6 cellular contexts compared by ENCODE assay signal in genomic region chr9:21334603-21334968, GRCh38. TPM values are rescaled to one million over a fixed set of nuclear protein-coding genes. Genes with fewer than 3 reads are reported as not detected.
DNase-seq lines count a peak whose midpoint lies in the region; ATAC-seq, FAIRE-seq and TF ChIP-seq lines count a peak whose summit lies in the region.

No MANE protein-coding gene starts in this region.

- intact Hi-C loops in tibial artery (cut with DNase I; ENCODE audit: low total_unique reads) = loop anchor here (10.0 kb wide), 1 partner anchor 670 kb away; the partner anchor contains the start of gene CDKN2B

- H3K4me3 ChIP-seq in OCI-LY1 (ENCODE audit: low read depth, low read length, poor library complexity, severe bottlenecking) = peak overlapping the region; percentile 72
- peak overlapping the region; percentile 71 to 99 for H3K4me3 ChIP-seq in tibial artery

- H3K9me3 ChIP-seq in OCI-LY1 (ENCODE audit: low read length) = no peaks in the 10 kb centered on the region
- H3K9me3 ChIP-seq in tibial artery = no peaks in the 10 kb centered on the region

- H3K27me3 Mint-ChIP-seq in glutamatergic neuron (ENCODE audit: unreplicated experiment) = no peaks in the 10 kb centered on the region

- peak overlapping the region; percentile 91 for H3K4me2 ChIP-seq in OCI-LY1 (ENCODE audit: low read length)

- H3K36me3 ChIP-seq in OCI-LY1 (ENCODE audit: insufficient read depth, low read length) (0 out of 2 replicates have a peak, but pooled peaks cover 13% of the 10 kb centered on the region), tibial artery (no peaks in the 10 kb centered on the region)

- TF ChIP-seq CTCF in OCI-LY1 (IDR thresholded peaks at IDR 0.05; ENCODE audit: low read length) (no peak), glutamatergic neuron (IDR thresholded peaks at IDR 0.05; ENCODE audit: partially characterized antibody, unreplicated experiment) (no peak), tibial artery (IDR thresholded peaks at IDR 0.05) (no peak)

- H3K4me1 Mint-ChIP-seq in glutamatergic neuron (ENCODE audit: low read depth, unreplicated experiment) = peaks cover 18% of the 10 kb centered on the region

- no peaks in the 10 kb centered on the region for H3F3A ChIP-seq in OCI-LY1 (ENCODE audit: insufficient read depth, low read length)

- DNase-seq in glutamatergic neuron (no peak), tibial artery (no peak), GM12892 (ENCODE audit: insufficient read length) (no peak), foreskin melanocyte (no peak)

- no peak for TF ChIP-seq POLR2A in GM12892 (IDR thresholded peaks at IDR 0.05; ENCODE audit: low read depth, low read length)

- H3K9me3 Mint-ChIP-seq in glutamatergic neuron (ENCODE audit: unreplicated experiment) = no peaks in the 10 kb centered on the region

- peak; percentile 1 for ATAC-seq in GM21717 (IDR thresholded peaks at IDR 0.05; ENCODE audit: unreplicated experiment)

- H3K4me1 ChIP-seq in OCI-LY1 (ENCODE audit: insufficient read depth, low read length, severe bottlenecking) = peaks cover 40% of the 10 kb centered on the region
- peaks cover 0 to 52% (median 32%) of the 10 kb centered on the region in 4 donors for H3K4me1 ChIP-seq in tibial artery

- no peaks in the 10 kb centered on the region for H3K36me3 Mint-ChIP-seq in glutamatergic neuron (ENCODE audit: unreplicated experiment)

- H3K9ac ChIP-seq in OCI-LY1 (ENCODE audit: low read length) = peak overlapping the region; percentile 73

- FAIRE-seq in GM12892 (lab: Jason Lieb, UNC) = no peak

- H3K27ac ChIP-seq in OCI-LY1 (ENCODE audit: low read depth, low read length, poor library complexity, severe bottlenecking) (peak overlapping the region; percentile 29), tibial artery (peak overlapping the region; percentile 89 to 99)

- H3K27ac Mint-ChIP-seq in glutamatergic neuron (ENCODE audit: unreplicated experiment) = peak overlapping the region; percentile 91

- H3K9me2 ChIP-seq in OCI-LY1 (ENCODE audit: low read depth, low read length) = no peaks in the 10 kb centered on the region

- no peaks in the 10 kb centered on the region for H3K27me3 ChIP-seq in OCI-LY1 (ENCODE audit: insufficient read depth, low read length)
- H3K27me3 ChIP-seq in tibial artery = no peaks in the 10 kb centered on the region

- no peaks in the 10 kb centered on the region for H3K79me2 ChIP-seq in OCI-LY1 (ENCODE audit: insufficient read depth, low read length)

- H2AFZ ChIP-seq in OCI-LY1 (ENCODE audit: low read length) = no peak overlapping the region

- H3K4me3 Mint-ChIP-seq in glutamatergic neuron (ENCODE audit: unreplicated experiment) = peak overlapping the region; percentile 92

- no peaks in the 10 kb centered on the region for H4K20me1 ChIP-seq in OCI-LY1 (ENCODE audit: insufficient read depth, low read length)

RNA-seq across cellular contexts. Expression of gene KLHL9, which starts 0.6 kb away (rescaled TPM):
- 38.7 TPM for total RNA-seq in glutamatergic neuron (ENCODE audit: unreplicated experiment)
- polyA plus RNA-seq in GM12892 (2012; ENCODE audit: missing spikeins) = 11.7 TPM

RNA-seq across cellular contexts. Expression of gene IFNA6, which starts 16.1 kb away (rescaled TPM):
- not detected for total RNA-seq in glutamatergic neuron (ENCODE audit: unreplicated experiment)
- polyA plus RNA-seq in GM12892 (2012; ENCODE audit: missing spikeins) = not detected

RNA-seq across cellular contexts. Expression of gene IFNA5, which starts 29.5 kb away (rescaled TPM):
- not detected for total RNA-seq in glutamatergic neuron (ENCODE audit: unreplicated experiment)
- polyA plus RNA-seq in GM12892 (2012; ENCODE audit: missing spikeins) = not detected

RNA-seq across cellular contexts. Expression of gene IFNA13, which starts 33.3 kb away (rescaled TPM):
- not detected for total RNA-seq in glutamatergic neuron (ENCODE audit: unreplicated experiment)
- not detected for polyA plus RNA-seq in GM12892 (2012; ENCODE audit: missing spikeins)

RNA-seq across cellular contexts. Expression of gene IFNA2, which starts 50.6 kb away (rescaled TPM):
- total RNA-seq in glutamatergic neuron (ENCODE audit: unreplicated experiment) = not detected
- polyA plus RNA-seq in GM12892 (2012; ENCODE audit: missing spikeins) = 0.23 TPM
